Comparison of ENCODE assay signal across 1 cellular context in genomic region chr1:37486680-37487618, GRCh38.
TF ChIP-seq lines count a peak whose summit lies in the region.

No MANE protein-coding gene starts in this region.

TF ChIP-seq in HepG2, 621 proteins besides CTCF, POLR2A, EP300 and RAD21 (continued from another document and continues in another):
- TF ChIP-seq BCL3 (CRISPR knock-in tag; IDR thresholded peaks at IDR 0.05), result peak; percentile 50; the same call in 1 of the 2 replicates
- no peak for TF ChIP-seq SP4 (CRISPR knock-in tag; IDR thresholded peaks at IDR 0.05)
- TF ChIP-seq XRCC5 (optimal IDR thresholded peaks at IDR 0.05; ENCODE audit: low read length), result peak; percentile 48
- no peak for TF ChIP-seq ZNF570 (CRISPR knock-in tag; IDR thresholded peaks at IDR 0.05; ENCODE audit: borderline replicate concordance)
- no peak for TF ChIP-seq IRX3 (CRISPR knock-in tag; IDR thresholded peaks at IDR 0.05; ENCODE audit: borderline replicate concordance, low read depth)
- no peak for TF ChIP-seq PITX1 (CRISPR knock-in tag; IDR thresholded peaks at IDR 0.05)
- no peak for TF ChIP-seq ZNF891 (CRISPR knock-in tag; IDR thresholded peaks at IDR 0.05)
- TF ChIP-seq NCOA2 (CRISPR knock-in tag; IDR thresholded peaks at IDR 0.05), result no peak
- TF ChIP-seq AFF4 (CRISPR knock-in tag; IDR thresholded peaks at IDR 0.05), result no peak
- no peak for TF ChIP-seq ZBTB3 (CRISPR knock-in tag; IDR thresholded peaks at IDR 0.05; ENCODE audit: borderline replicate concordance, low read depth)
- no peak for TF ChIP-seq POGZ (CRISPR knock-in tag; IDR thresholded peaks at IDR 0.05)
- 0 out of 2 replicates have a peak, but pooled peaks have one; percentile 24 for TF ChIP-seq SAP130 (CRISPR knock-in tag; IDR thresholded peaks at IDR 0.05; ENCODE audit: low read depth)
- no peak for TF ChIP-seq ZNF30 (CRISPR knock-in tag; IDR thresholded peaks at IDR 0.05)
- no peak for TF ChIP-seq LCORL (IDR thresholded peaks at IDR 0.05)
- no peak for TF ChIP-seq LCORL (CRISPR knock-in tag; IDR thresholded peaks at IDR 0.05)
- TF ChIP-seq SRF (IDR thresholded peaks at IDR 0.05; ENCODE audit: low read depth, low read length), result no peak
- no peak for TF ChIP-seq ZNF205 (CRISPR knock-in tag; IDR thresholded peaks at IDR 0.05)
- peak; percentile 89 for TF ChIP-seq STAG1 (CRISPR knock-in tag; IDR thresholded peaks at IDR 0.05)
- no peak for TF ChIP-seq ZNF776 (CRISPR knock-in tag; IDR thresholded peaks at IDR 0.05)
- TF ChIP-seq FOXJ3 (CRISPR knock-in tag; IDR thresholded peaks at IDR 0.05; ENCODE audit: borderline replicate concordance), result no peak
- no peak for TF ChIP-seq ZSCAN9 (CRISPR knock-in tag; IDR thresholded peaks at IDR 0.05; ENCODE audit: borderline replicate concordance)
- no peak for TF ChIP-seq ELF4 (CRISPR knock-in tag; IDR thresholded peaks at IDR 0.05; ENCODE audit: borderline replicate concordance)
- no peak for TF ChIP-seq ZNF577 (CRISPR knock-in tag; IDR thresholded peaks at IDR 0.05; ENCODE audit: borderline replicate concordance, low read depth)
- TF ChIP-seq XBP1 (CRISPR knock-in tag; IDR thresholded peaks at IDR 0.05), result no peak
- TF ChIP-seq NFE2 (CRISPR knock-in tag; IDR thresholded peaks at IDR 0.05), result no peak
- TF ChIP-seq TEF (CRISPR knock-in tag; IDR thresholded peaks at IDR 0.05), result no peak
- TF ChIP-seq ZNF446 (CRISPR knock-in tag; IDR thresholded peaks at IDR 0.05), result no peak
- TF ChIP-seq YEATS2 (CRISPR knock-in tag; IDR thresholded peaks at IDR 0.05; ENCODE audit: borderline replicate concordance), result 0 out of 2 replicates have a peak, but pooled peaks have one; percentile 30
- TF ChIP-seq ZNF770 (CRISPR knock-in tag; IDR thresholded peaks at IDR 0.05), result no peak
- TF ChIP-seq SMC3 (IDR thresholded peaks at IDR 0.05; ENCODE audit: low read length), result peak; percentile 65
- TF ChIP-seq MTF1 (CRISPR knock-in tag; IDR thresholded peaks at IDR 0.05), result no peak
- TF ChIP-seq ZNF354B (CRISPR knock-in tag; IDR thresholded peaks at IDR 0.05), result no peak
- no peak for TF ChIP-seq ZNF318 (CRISPR knock-in tag; IDR thresholded peaks at IDR 0.05)
- no peak for TF ChIP-seq HCFC1 (IDR thresholded peaks at IDR 0.05; ENCODE audit: low read depth, low read length)
- no peak for TF ChIP-seq HDAC1 (CRISPR knock-in tag; IDR thresholded peaks at IDR 0.05)
- no peak for TF ChIP-seq REPIN1 (CRISPR knock-in tag; IDR thresholded peaks at IDR 0.05; ENCODE audit: borderline replicate concordance, low read depth)
- TF ChIP-seq ZNF782 (CRISPR knock-in tag; IDR thresholded peaks at IDR 0.05; ENCODE audit: borderline replicate concordance), result no peak
- TF ChIP-seq ZNF674 (CRISPR knock-in tag; IDR thresholded peaks at IDR 0.05; ENCODE audit: low read depth), result no peak
- TF ChIP-seq HINFP (CRISPR knock-in tag; IDR thresholded peaks at IDR 0.05; ENCODE audit: low read depth), result peak; percentile 44; the same call in 1 of the 2 replicates
- no peak for TF ChIP-seq ZNF761 (CRISPR knock-in tag; conservative IDR thresholded peaks at IDR 0.05)
- TF ChIP-seq ZNF501 (CRISPR knock-in tag; IDR thresholded peaks at IDR 0.05), result 0 out of 2 replicates have a peak, but pooled peaks have one; percentile 20
- no peak for TF ChIP-seq FOXC1 (CRISPR knock-in tag; IDR thresholded peaks at IDR 0.05; ENCODE audit: borderline replicate concordance)
- no peak for TF ChIP-seq MAF1 (CRISPR knock-in tag; IDR thresholded peaks at IDR 0.05; ENCODE audit: borderline replicate concordance)
- TF ChIP-seq ZNF274 (CRISPR knock-in tag; IDR thresholded peaks at IDR 0.05), result 0 out of 2 replicates have a peak, but pooled peaks have one; percentile 36
- TF ChIP-seq ZNF256 (CRISPR knock-in tag; conservative IDR thresholded peaks at IDR 0.05), result no peak
- no peak for TF ChIP-seq ZZZ3 (CRISPR knock-in tag; IDR thresholded peaks at IDR 0.05; ENCODE audit: borderline replicate concordance)
